ENCODE assay signal across 26 cellular contexts in genomic region chr1:168743001-168743400, GRCh38. TPM values are rescaled to one million over a fixed set of nuclear protein-coding genes. Genes with fewer than 3 reads are reported as not detected.
DNase-seq lines count a peak whose midpoint lies in the region; ATAC-seq and TF ChIP-seq lines count a peak whose summit lies in the region.
"Had no signal": no experiment of that assay in that cellular context is flagged by ENCODE, and none has a peak within 500 bp of the region (broad histone marks: within the 10 kb centered on the region; RNA-seq: fewer than 3 reads in every experiment).

No MANE protein-coding gene starts in this region.

- H3K27ac ChIP-seq in PC-3 (ENCODE audit: low read length): no peak overlapping the region
- H3K27ac ChIP-seq: BLaER1 treated with 17β-estradiol and CSF1 and Interleukin-3, amounts not matched to agents 10 nM and 100 nM; Peyer's patch had no signal

- no peaks in the 10 kb centered on the region for H3K27me3 Mint-ChIP-seq in mesothelial cell of epicardium (ENCODE audit: low read depth)
- H3K27me3 Mint-ChIP-seq in Caco-2 (ENCODE audit: insufficient read depth, unreplicated experiment): no peaks in the 10 kb centered on the region
- H3K27me3 Mint-ChIP-seq: CD4-positive, alpha-beta memory T cell had no signal

- H3K27me3 ChIP-seq in PC-3 (ENCODE audit: low read length) (no peaks in the 10 kb centered on the region), Caco-2 (replicated peaks; ENCODE audit: control insufficient read depth, insufficient read depth, low read length) (no peaks in the 10 kb centered on the region)
- H3K27me3 ChIP-seq: BLaER1 treated with 17β-estradiol and CSF1 and Interleukin-3, amounts not matched to agents 10 nM and 100 nM; Peyer's patch had no signal

- DNase-seq in Right ventricle myocardium superior (peak; percentile 44), left cardiac atrium (no peak), PC-3 (no peak), mesothelial cell of epicardium (ENCODE audit: low spot score in 2 of 2, unreplicated experiment in 2 of 2) (no peak), hepatic stellate cell (ENCODE audit: low spot score) (no peak), Caco-2 (no peak), NCI-H187 (lab: John Stamatoyannopoulos, UW) (no peak)
- DNase-seq: CD4-positive, alpha-beta memory T cell; COR-L47; DMS 273 treated with DMSO at 0.1 percent for 48 hours; DMS79; EL; GDM1; NCI-H1048; NCI-H1417; NCI-H1694; NCI-H2171 treated with DMSO at 0.1 percent for 48 hours; NCI-H446; NCI-H774; Peyer's patch; SK-N-SH; SW 1271 had no signal

- H3K9me3 ChIP-seq in PC-3 (ENCODE audit: low read length) (no peaks in the 10 kb centered on the region), Caco-2 (no peaks in the 10 kb centered on the region)
- H3K9me3 ChIP-seq: BLaER1 treated with 17β-estradiol and CSF1 and Interleukin-3, amounts not matched to agents 10 nM and 100 nM; Peyer's patch; SK-N-SH had no signal

- H3K27ac Mint-ChIP-seq in mesothelial cell of epicardium (peak overlapping the region; percentile 13), Caco-2 (ENCODE audit: unreplicated experiment) (no peak overlapping the region)
- H3K27ac Mint-ChIP-seq: CD4-positive, alpha-beta memory T cell had no signal

- TF ChIP-seq CTCF in PC-3 (conservative IDR thresholded peaks at IDR 0.05; ENCODE audit: low read depth, low read length) (no peak), mesothelial cell of epicardium (IDR thresholded peaks at IDR 0.05; ENCODE audit: unreplicated experiment) (no peak), Caco-2 (IDR thresholded peaks at IDR 0.05; ENCODE audit: insufficient read depth in 1 of 2, low read depth in 1 of 2, low read length in 1 of 2, severe bottlenecking in 1 of 2, unreplicated experiment in 1 of 2) (no peak)

- no peaks in the 10 kb centered on the region for H4K20me1 ChIP-seq in PC-3 (ENCODE audit: low read length)
- H4K20me1 ChIP-seq: BLaER1 treated with 17β-estradiol and CSF1 and Interleukin-3, amounts not matched to agents 10 nM and 100 nM had no signal

- 0 out of 2 replicates have a peak overlapping the region, but pooled peaks have one; percentile 3 for H2AFZ ChIP-seq in PC-3 (ENCODE audit: low read length)

- H3K36me3 ChIP-seq in PC-3 (ENCODE audit: low read depth, low read length): no peaks in the 10 kb centered on the region
- H3K36me3 ChIP-seq in Caco-2 (ENCODE audit: control insufficient read depth, insufficient read depth, low read length): no peaks in the 10 kb centered on the region
- H3K36me3 ChIP-seq: BLaER1 treated with 17β-estradiol and CSF1 and Interleukin-3, amounts not matched to agents 10 nM and 100 nM; Peyer's patch had no signal

- CTCF ChIA-PET in PC-3 (lab: Charles Lee): no interaction called here
- CTCF ChIA-PET in Caco-2 (lab: Charles Lee): no interaction called here

- H3K9me2 ChIP-seq in PC-3 (replicated peaks; ENCODE audit: low read length): no peaks in the 10 kb centered on the region
- H3K9me2 ChIP-seq: SK-N-SH had no signal

- no peaks in the 10 kb centered on the region for H3K4me1 ChIP-seq in PC-3 (ENCODE audit: insufficient read depth, low read length)
- H3K4me1 ChIP-seq in Caco-2: no peaks in the 10 kb centered on the region
- H3K4me1 ChIP-seq: Peyer's patch had no signal

- H3K9me3 Mint-ChIP-seq in mesothelial cell of epicardium (no peaks in the 10 kb centered on the region), Caco-2 (ENCODE audit: unreplicated experiment) (peaks cover 9% of the 10 kb centered on the region)

- H3K4me2 ChIP-seq in PC-3 (ENCODE audit: low read length): no peak overlapping the region
- H3K4me2 ChIP-seq: BLaER1 treated with 17β-estradiol and CSF1 and Interleukin-3, amounts not matched to agents 10 nM and 100 nM; SK-N-SH had no signal

- intact Hi-C loops in Right ventricle myocardium superior (cut with DNase I) (no loop called here), left cardiac atrium (cut with DNase I) (no loop called here), PC-3 (cut with micrococcal nuclease) (no loop called here), Caco-2 (cut with micrococcal nuclease; ENCODE audit: unreplicated experiment) (no loop called here)

- no peak overlapping the region for H3K9ac ChIP-seq in PC-3 (ENCODE audit: low read length)
- H3K9ac ChIP-seq: BLaER1 treated with 17β-estradiol and CSF1 and Interleukin-3, amounts not matched to agents 10 nM and 100 nM; SK-N-SH had no signal

- ATAC-seq in Right ventricle myocardium superior (ENCODE audit: poor library complexity): peak; percentile 89
- no peak for ATAC-seq in left cardiac atrium
- ATAC-seq in PC-3: no peak
- ATAC-seq: GM12878, HCT116 had no signal

- H3F3A ChIP-seq in PC-3 (ENCODE audit: low read length, unreplicated experiment): no peaks in the 10 kb centered on the region

- no peak overlapping the region for H3K4me3 Mint-ChIP-seq in mesothelial cell of epicardium
- H3K4me3 Mint-ChIP-seq in Caco-2 (ENCODE audit: unreplicated experiment): no peak overlapping the region
- H3K4me3 Mint-ChIP-seq: CD4-positive, alpha-beta memory T cell had no signal

- no peaks in the 10 kb centered on the region for H3K79me2 ChIP-seq in PC-3 (ENCODE audit: low read length)

- H3K4me1 Mint-ChIP-seq in mesothelial cell of epicardium (peaks cover 4% of the 10 kb centered on the region), Caco-2 (ENCODE audit: low read depth, unreplicated experiment) (peaks cover 5% of the 10 kb centered on the region)
- H3K4me1 Mint-ChIP-seq: CD4-positive, alpha-beta memory T cell had no signal

- POLR2A ChIA-PET in PC-3 (lab: Charles Lee; ENCODE audit: unreplicated experiment): no interaction called here
- POLR2A ChIA-PET in Caco-2 (lab: Charles Lee): no interaction called here

- H3K4me3 ChIP-seq in PC-3 (ENCODE audit: low read length) (no peak overlapping the region), Caco-2 (ENCODE audit: low read depth, low read length) (no peak overlapping the region)
- H3K4me3 ChIP-seq: BLaER1 treated with 17β-estradiol and CSF1 and Interleukin-3, amounts not matched to agents 10 nM and 100 nM; GM12878; Peyer's patch had no signal

- H3K36me3 Mint-ChIP-seq in mesothelial cell of epicardium (no peaks in the 10 kb centered on the region), Caco-2 (ENCODE audit: insufficient read depth, unreplicated experiment) (no peaks in the 10 kb centered on the region)
- H3K36me3 Mint-ChIP-seq: CD4-positive, alpha-beta memory T cell had no signal

- BruUV-seq in PC-3 (replicated peaks; lab: Mats Ljungman, UMichigan): no TSS peak
- no TSS peak for BruUV-seq in Caco-2 (replicated peaks; lab: Mats Ljungman, UMichigan)

RNA-seq across cellular contexts. Expression of gene DPT, which starts 14.0 kb away (rescaled TPM):
- total RNA-seq in Right ventricle myocardium superior (25.1 TPM), left cardiac atrium (100 to 1,000 TPM; 111 to 130 TPM), PC-3 (2014; rRNA removed) (not detected in 2 replicates), mesothelial cell of epicardium (1.1 to 1.6 TPM (median 1.3 TPM) in 3 replicates), Caco-2 (2022) (not detected in 2 replicates)
- total RNA-seq: CD4-positive, alpha-beta memory T cell; OCI-LY7 had no signal

Comparison
In these comparisons a context has a peak if more than half of its experiments do, and no peak if none do; other contexts are left out.
1. RNA of gene DPT, which starts 14.0 kb away (total RNA-seq): 111 to 130 TPM in left cardiac atrium and 25.1 TPM in Right ventricle myocardium superior (single experiment); 1.1 to 1.6 TPM in mesothelial cell of epicardium, not detected in PC-3 and not detected in Caco-2; every median in the first group is over 10 times any median in the second.